ENCODE assay signal across 10 cellular contexts in the genomic region with DNA sequence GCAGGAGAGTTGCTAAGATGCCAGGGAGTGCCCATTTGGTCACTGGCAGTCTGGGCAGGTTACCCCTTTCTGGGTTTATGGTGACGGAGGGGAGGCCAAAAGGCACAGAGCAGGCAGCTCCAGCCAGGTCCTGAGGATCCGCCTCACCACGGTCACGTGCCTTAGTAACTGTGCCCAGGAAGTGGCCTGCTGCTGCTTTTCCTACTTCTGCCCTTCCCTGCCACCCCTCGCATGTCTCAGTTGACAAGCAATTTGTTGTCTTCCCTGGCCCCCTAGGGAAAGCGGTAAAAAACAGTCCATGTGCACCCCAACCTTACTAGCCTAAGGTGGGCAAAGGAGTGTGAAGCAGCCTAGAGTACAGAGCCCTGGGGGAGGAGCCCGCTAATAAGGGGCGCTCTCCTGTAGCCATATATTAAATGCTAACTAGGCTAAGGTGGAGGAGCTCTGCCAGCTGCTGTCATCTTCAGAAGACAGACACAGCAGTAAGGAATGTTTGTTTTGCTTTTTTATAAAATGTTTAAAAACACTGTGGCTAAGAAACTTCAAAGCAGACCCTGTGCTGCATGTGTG. TPM values are rescaled to one million over a fixed set of nuclear protein-coding genes. Genes with fewer than 3 reads are reported as not detected.
DNase-seq lines count a peak whose midpoint lies in the region; ATAC-seq lines count a peak whose summit lies in the region.
"Had no signal": no experiment of that assay in that cellular context is flagged by ENCODE, and none has a peak within 500 bp of the region (broad histone marks: within the 10 kb centered on the region; RNA-seq: fewer than 3 reads in every experiment).

No MANE protein-coding gene starts in this region.

- H3K4me3 Mint-ChIP-seq in immature natural killer cell = peak overlapping the region; percentile 52 to 76 (median 63)
- H3K4me3 Mint-ChIP-seq: T-helper 1 cell treated with Interleukin-12 subunit alpha and Interleukin-12 subunit beta and Interleukin-4 antibody, amounts not matched to agents 30 μg/mL and 1 μg/mL, for 36 hours had no signal

- H3K27ac Mint-ChIP-seq in immature natural killer cell = peak overlapping the region; percentile 51 to 92 (median 85)
- H3K27ac Mint-ChIP-seq: T-helper 1 cell treated with Interleukin-12 subunit alpha and Interleukin-12 subunit beta and Interleukin-4 antibody, amounts not matched to agents 30 μg/mL and 1 μg/mL, for 36 hours had no signal

- DNase-seq in GDM1 (lab: John Stamatoyannopoulos, UW) (peak; percentile 65), NCI-H69 (lab: John Stamatoyannopoulos, UW) (peak; percentile 27), immature natural killer cell (peak in 2 of 3 donors; percentile 14), occipital lobe (lab: John Stamatoyannopoulos, UW) (peak; percentile 5), pons (ENCODE audit: low spot score) (no peak), NCI-H446 treated with DMSO at 0.1 percent for 48 hours (lab: John Stamatoyannopoulos, UW) (no peak)
- DNase-seq: stimulated activated CD4-positive, alpha-beta T cell treated with anti-CD3 and anti-CD28 coated beads, Interleukin-2, amount 100 ng/mL, for 48 hours had no signal

- ATAC-seq in HG03108 (IDR thresholded peaks at IDR 0.05; ENCODE audit: unreplicated experiment) = no peak
- ATAC-seq in GM18858 (IDR thresholded peaks at IDR 0.05; ENCODE audit: unreplicated experiment) = no peak

- H3K27me3 Mint-ChIP-seq in immature natural killer cell (ENCODE audit: low read depth in 3 of 3) = peaks cover 3 to 7% (median 5%) of the 10 kb centered on the region in 3 donors

- no peaks in the 10 kb centered on the region for H3K9me3 Mint-ChIP-seq in immature natural killer cell
- H3K9me3 Mint-ChIP-seq: T-helper 1 cell treated with Interleukin-12 subunit alpha and Interleukin-12 subunit beta and Interleukin-4 antibody, amounts not matched to agents 30 μg/mL and 1 μg/mL, for 36 hours had no signal

- peaks cover 29 to 30% of the 10 kb centered on the region in 2 donors for H3K4me1 Mint-ChIP-seq in immature natural killer cell

- H3K36me3 Mint-ChIP-seq in immature natural killer cell = no peaks in the 10 kb centered on the region

RNA-seq across cellular contexts. Expression of a gene that starts 9.1 kb away (rescaled TPM):
- polyA plus RNA-seq in immature natural killer cell = under 1 TPM; 0.38 to 0.97 (median 0.45) TPM
- not detected for total RNA-seq in occipital lobe

RNA-seq across cellular contexts. Expression of a gene that starts 24.6 kb away (rescaled TPM):
- polyA plus RNA-seq in immature natural killer cell = 10 to 100 TPM; 11.8 to 15.0 (median 13.1) TPM
- total RNA-seq in occipital lobe = 43.5 TPM

Comparison
In these comparisons a context has a peak if more than half of its experiments do, and no peak if none do; other contexts are left out.
1. DNase-seq: peak in GDM1 (single experiment), NCI-H69 (single experiment), immature natural killer cell (2 of 3) and occipital lobe (single experiment); none in pons (single experiment) and NCI-H446 treated with DMSO at 0.1 percent for 48 hours (single experiment).